Comparison of ENCODE assay signal across 1 cellular context in the genomic region with DNA sequence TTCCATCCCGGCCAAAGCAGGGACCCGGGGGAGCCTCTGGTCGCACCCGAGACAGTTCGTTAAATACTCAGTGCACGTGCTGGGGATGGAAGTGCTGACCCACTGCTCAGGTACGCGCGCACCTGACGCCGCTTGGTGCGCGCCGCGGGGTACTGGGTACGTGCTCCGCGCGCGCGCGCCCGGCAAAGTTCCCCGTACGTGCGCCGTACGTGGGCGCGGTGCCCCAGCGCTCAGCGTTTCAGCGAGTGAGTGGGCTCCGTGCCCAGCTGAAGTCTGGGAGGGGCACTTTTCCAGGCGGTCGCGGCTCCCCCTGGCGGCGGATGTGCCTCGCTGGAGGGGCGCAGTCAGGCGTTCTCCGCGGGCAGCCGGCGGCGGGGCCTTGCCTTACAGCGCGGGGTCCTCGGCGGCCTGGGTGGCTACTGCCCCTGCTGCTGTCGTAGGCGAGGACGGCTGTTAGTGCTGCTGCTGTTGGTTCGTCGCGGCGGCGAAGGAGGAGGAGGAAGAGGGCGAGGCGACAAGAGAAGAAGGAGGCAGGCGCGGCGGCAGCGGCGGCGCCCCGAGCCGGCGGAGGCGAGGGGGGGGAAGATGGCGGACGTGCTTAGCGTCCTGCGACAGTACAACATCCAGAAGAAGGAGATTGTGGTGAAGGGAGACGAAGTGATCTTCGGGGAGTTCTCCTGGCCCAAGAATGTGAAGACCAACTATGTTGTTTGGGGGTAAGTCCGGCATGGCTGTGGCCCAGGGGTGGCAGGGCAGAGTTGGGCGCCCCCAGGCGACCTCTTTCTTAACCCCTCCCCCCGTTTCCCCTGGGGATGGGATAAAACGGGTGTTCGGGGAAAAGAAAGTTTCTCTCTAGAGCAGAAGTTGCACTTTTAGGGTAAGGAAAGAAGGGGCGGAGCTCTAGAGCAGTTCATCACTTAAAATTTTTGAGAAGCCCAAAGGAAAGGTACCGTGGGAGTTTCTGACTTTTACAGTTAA.
A peak's percentile ranks its signal among the peaks of the same experiment; 100 is the strongest.
TF ChIP-seq lines count a peak whose summit lies in the region.

A gene (plus strand): TSS at position 416 of the 978 bp plus-strand sequence. CDS start 170 bp downstream, at position 586.

TF ChIP-seq in HepG2, 621 proteins besides CTCF, POLR2A, EP300 and RAD21 (continued from another document and continues in another):
- TF ChIP-seq, protein P1, sequence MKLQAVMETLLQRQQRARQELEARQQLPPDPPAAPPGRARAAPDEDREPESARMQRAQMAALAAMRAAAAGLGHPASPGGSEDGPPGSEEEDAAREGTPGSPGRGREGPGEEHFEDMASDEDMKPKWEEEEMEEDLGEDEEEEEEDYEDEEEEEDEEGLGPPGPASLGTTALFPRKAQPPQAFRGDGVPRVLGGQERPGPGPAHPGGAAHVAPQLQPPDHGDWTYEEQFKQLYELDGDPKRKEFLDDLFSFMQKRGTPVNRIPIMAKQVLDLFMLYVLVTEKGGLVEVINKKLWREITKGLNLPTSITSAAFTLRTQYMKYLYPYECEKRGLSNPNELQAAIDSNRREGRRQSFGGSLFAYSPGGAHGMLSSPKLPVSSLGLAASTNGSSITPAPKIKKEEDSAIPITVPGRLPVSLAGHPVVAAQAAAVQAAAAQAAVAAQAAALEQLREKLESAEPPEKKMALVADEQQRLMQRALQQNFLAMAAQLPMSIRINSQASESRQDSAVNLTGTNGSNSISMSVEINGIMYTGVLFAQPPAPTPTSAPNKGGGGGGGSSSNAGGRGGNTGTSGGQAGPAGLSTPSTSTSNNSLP (IDR thresholded peaks at IDR 0.05; ENCODE audit: low read depth, low read length): peak; percentile 49; the same call in 1 of the 2 replicates
- peak; percentile 88 for TF ChIP-seq ZNF205 (CRISPR knock-in tag; IDR thresholded peaks at IDR 0.05)
- TF ChIP-seq ZNF558 (CRISPR knock-in tag; IDR thresholded peaks at IDR 0.05; ENCODE audit: borderline replicate concordance): peak; percentile 76
- TF ChIP-seq, protein P2, sequence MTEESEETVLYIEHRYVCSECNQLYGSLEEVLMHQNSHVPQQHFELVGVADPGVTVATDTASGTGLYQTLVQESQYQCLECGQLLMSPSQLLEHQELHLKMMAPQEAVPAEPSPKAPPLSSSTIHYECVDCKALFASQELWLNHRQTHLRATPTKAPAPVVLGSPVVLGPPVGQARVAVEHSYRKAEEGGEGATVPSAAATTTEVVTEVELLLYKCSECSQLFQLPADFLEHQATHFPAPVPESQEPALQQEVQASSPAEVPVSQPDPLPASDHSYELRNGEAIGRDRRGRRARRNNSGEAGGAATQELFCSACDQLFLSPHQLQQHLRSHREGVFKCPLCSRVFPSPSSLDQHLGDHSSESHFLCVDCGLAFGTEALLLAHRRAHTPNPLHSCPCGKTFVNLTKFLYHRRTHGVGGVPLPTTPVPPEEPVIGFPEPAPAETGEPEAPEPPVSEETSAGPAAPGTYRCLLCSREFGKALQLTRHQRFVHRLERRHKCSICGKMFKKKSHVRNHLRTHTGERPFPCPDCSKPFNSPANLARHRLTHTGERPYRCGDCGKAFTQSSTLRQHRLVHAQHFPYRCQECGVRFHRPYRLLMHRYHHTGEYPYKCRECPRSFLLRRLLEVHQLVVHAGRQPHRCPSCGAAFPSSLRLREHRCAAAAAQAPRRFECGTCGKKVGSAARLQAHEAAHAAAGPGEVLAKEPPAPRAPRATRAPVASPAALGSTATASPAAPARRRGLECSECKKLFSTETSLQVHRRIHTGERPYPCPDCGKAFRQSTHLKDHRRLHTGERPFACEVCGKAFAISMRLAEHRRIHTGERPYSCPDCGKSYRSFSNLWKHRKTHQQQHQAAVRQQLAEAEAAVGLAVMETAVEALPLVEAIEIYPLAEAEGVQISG (CRISPR knock-in tag; IDR thresholded peaks at IDR 0.05): peak; percentile 95
- peak; percentile 43; the same call in 1 of the 2 replicates for TF ChIP-seq NFRKB (IDR thresholded peaks at IDR 0.05)
- 0 out of 2 replicates have a peak, but pooled peaks have one; percentile 27 for TF ChIP-seq NFIC (IDR thresholded peaks at IDR 0.05; ENCODE audit: low read length)
- TF ChIP-seq MED13 (CRISPR knock-in tag; IDR thresholded peaks at IDR 0.05): no peak
- TF ChIP-seq, protein P3, sequence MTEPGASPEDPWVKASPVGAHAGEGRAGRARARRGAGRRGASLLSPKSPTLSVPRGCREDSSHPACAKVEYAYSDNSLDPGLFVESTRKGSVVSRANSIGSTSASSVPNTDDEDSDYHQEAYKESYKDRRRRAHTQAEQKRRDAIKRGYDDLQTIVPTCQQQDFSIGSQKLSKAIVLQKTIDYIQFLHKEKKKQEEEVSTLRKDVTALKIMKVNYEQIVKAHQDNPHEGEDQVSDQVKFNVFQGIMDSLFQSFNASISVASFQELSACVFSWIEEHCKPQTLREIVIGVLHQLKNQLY (CRISPR knock-in tag; IDR thresholded peaks at IDR 0.05): no peak
- TF ChIP-seq FOXA1 (IDR thresholded peaks at IDR 0.05): no peak
- TF ChIP-seq FOXA1 (CRISPR knock-in tag; IDR thresholded peaks at IDR 0.05): 0 out of 2 replicates have a peak, but pooled peaks have one; percentile 23
- TF ChIP-seq ELF4 (CRISPR knock-in tag; IDR thresholded peaks at IDR 0.05; ENCODE audit: borderline replicate concordance): peak; percentile 85; the same call in 1 of the 2 replicates
- no peak for TF ChIP-seq PPARG (CRISPR knock-in tag; conservative IDR thresholded peaks at IDR 0.05)
- TF ChIP-seq, protein P4, sequence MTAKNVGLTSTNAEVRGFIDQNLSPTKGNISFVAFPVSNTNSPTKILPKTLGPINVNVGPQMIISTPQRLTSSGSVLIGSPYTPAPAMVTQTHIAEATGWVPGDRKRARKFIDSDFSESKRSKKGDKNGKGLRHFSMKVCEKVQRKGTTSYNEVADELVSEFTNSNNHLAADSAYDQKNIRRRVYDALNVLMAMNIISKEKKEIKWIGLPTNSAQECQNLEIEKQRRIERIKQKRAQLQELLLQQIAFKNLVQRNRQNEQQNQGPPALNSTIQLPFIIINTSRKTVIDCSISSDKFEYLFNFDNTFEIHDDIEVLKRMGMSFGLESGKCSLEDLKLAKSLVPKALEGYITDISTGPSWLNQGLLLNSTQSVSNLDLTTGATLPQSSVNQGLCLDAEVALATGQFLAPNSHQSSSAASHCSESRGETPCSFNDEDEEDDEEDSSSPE (CRISPR knock-in tag; IDR thresholded peaks at IDR 0.05): peak; percentile 60; the same call in 1 of the 2 replicates
- TF ChIP-seq IKZF4 (CRISPR knock-in tag; IDR thresholded peaks at IDR 0.05; ENCODE audit: borderline replicate concordance, low read depth, not compliant biosample characterization): peak; percentile 60
- TF ChIP-seq ZNF816 (CRISPR knock-in tag; IDR thresholded peaks at IDR 0.05; ENCODE audit: borderline replicate concordance): no peak
- no peak for TF ChIP-seq PCBP2 (optimal IDR thresholded peaks at IDR 0.05; ENCODE audit: low read depth, low read length, poor library complexity, severe bottlenecking)
- no peak for TF ChIP-seq ADNP (CRISPR knock-in tag; IDR thresholded peaks at IDR 0.05)
- TF ChIP-seq NCOA5 (CRISPR knock-in tag; IDR thresholded peaks at IDR 0.05): no peak
- TF ChIP-seq, protein P5, sequence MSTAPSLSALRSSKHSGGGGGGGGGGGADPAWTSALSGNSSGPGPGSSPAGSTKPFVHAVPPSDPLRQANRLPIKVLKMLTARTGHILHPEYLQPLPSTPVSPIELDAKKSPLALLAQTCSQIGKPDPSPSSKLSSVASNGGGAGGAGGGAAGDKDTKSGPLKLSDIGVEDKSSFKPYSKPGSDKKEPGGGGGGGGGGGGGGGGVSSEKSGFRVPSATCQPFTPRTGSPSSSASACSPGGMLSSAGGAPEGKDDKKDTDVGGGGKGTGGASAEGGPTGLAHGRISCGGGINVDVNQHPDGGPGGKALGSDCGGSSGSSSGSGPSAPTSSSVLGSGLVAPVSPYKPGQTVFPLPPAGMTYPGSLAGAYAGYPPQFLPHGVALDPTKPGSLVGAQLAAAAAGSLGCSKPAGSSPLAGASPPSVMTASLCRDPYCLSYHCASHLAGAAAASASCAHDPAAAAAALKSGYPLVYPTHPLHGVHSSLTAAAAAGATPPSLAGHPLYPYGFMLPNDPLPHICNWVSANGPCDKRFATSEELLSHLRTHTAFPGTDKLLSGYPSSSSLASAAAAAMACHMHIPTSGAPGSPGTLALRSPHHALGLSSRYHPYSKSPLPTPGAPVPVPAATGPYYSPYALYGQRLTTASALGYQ (CRISPR knock-in tag; IDR thresholded peaks at IDR 0.05): peak; percentile 28; the same call in 1 of the 2 replicates
- TF ChIP-seq ZNF326 (CRISPR knock-in tag; IDR thresholded peaks at IDR 0.05; ENCODE audit: borderline replicate concordance): no peak
- no peak for TF ChIP-seq PHF5A (CRISPR knock-in tag; IDR thresholded peaks at IDR 0.05; ENCODE audit: low read depth, unreplicated experiment)
- TF ChIP-seq ZNF17 (CRISPR knock-in tag; IDR thresholded peaks at IDR 0.05): no peak
- peak; percentile 94 for TF ChIP-seq ZSCAN31 (CRISPR knock-in tag; IDR thresholded peaks at IDR 0.05; ENCODE audit: low read depth)
- TF ChIP-seq, protein P6, sequence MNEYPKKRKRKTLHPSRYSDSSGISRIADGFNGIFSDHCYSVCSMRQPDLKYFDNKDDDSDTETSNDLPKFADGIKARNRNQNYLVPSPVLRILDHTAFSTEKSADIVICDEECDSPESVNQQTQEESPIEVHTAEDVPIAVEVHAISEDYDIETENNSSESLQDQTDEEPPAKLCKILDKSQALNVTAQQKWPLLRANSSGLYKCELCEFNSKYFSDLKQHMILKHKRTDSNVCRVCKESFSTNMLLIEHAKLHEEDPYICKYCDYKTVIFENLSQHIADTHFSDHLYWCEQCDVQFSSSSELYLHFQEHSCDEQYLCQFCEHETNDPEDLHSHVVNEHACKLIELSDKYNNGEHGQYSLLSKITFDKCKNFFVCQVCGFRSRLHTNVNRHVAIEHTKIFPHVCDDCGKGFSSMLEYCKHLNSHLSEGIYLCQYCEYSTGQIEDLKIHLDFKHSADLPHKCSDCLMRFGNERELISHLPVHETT (CRISPR knock-in tag; conservative IDR thresholded peaks at IDR 0.05): peak; percentile 86
- TF ChIP-seq ZNF614 (CRISPR knock-in tag; IDR thresholded peaks at IDR 0.05; ENCODE audit: borderline replicate concordance): peak; percentile 83; the same call in 1 of the 2 replicates
- TF ChIP-seq, protein P7, sequence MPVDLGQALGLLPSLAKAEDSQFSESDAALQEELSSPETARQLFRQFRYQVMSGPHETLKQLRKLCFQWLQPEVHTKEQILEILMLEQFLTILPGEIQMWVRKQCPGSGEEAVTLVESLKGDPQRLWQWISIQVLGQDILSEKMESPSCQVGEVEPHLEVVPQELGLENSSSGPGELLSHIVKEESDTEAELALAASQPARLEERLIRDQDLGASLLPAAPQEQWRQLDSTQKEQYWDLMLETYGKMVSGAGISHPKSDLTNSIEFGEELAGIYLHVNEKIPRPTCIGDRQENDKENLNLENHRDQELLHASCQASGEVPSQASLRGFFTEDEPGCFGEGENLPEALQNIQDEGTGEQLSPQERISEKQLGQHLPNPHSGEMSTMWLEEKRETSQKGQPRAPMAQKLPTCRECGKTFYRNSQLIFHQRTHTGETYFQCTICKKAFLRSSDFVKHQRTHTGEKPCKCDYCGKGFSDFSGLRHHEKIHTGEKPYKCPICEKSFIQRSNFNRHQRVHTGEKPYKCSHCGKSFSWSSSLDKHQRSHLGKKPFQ (CRISPR knock-in tag; IDR thresholded peaks at IDR 0.05; ENCODE audit: insufficient replicate concordance): peak; percentile 82
- TF ChIP-seq, protein P8, sequence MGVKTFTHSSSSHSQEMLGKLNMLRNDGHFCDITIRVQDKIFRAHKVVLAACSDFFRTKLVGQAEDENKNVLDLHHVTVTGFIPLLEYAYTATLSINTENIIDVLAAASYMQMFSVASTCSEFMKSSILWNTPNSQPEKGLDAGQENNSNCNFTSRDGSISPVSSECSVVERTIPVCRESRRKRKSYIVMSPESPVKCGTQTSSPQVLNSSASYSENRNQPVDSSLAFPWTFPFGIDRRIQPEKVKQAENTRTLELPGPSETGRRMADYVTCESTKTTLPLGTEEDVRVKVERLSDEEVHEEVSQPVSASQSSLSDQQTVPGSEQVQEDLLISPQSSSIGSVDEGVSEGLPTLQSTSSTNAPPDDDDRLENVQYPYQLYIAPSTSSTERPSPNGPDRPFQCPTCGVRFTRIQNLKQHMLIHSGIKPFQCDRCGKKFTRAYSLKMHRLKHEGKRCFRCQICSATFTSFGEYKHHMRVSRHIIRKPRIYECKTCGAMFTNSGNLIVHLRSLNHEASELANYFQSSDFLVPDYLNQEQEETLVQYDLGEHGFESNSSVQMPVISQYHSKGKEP (CRISPR knock-in tag; IDR thresholded peaks at IDR 0.05): peak; percentile 23; the same call in 1 of the 2 replicates
- TF ChIP-seq, protein P9, sequence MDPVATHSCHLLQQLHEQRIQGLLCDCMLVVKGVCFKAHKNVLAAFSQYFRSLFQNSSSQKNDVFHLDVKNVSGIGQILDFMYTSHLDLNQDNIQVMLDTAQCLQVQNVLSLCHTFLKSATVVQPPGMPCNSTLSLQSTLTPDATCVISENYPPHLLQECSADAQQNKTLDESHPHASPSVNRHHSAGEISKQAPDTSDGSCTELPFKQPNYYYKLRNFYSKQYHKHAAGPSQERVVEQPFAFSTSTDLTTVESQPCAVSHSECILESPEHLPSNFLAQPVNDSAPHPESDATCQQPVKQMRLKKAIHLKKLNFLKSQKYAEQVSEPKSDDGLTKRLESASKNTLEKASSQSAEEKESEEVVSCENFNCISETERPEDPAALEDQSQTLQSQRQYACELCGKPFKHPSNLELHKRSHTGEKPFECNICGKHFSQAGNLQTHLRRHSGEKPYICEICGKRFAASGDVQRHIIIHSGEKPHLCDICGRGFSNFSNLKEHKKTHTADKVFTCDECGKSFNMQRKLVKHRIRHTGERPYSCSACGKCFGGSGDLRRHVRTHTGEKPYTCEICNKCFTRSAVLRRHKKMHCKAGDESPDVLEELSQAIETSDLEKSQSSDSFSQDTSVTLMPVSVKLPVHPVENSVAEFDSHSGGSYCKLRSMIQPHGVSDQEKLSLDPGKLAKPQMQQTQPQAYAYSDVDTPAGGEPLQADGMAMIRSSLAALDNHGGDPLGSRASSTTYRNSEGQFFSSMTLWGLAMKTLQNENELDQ (CRISPR knock-in tag; IDR thresholded peaks at IDR 0.05; ENCODE audit: borderline replicate concordance): no peak
- TF ChIP-seq, protein P10, sequence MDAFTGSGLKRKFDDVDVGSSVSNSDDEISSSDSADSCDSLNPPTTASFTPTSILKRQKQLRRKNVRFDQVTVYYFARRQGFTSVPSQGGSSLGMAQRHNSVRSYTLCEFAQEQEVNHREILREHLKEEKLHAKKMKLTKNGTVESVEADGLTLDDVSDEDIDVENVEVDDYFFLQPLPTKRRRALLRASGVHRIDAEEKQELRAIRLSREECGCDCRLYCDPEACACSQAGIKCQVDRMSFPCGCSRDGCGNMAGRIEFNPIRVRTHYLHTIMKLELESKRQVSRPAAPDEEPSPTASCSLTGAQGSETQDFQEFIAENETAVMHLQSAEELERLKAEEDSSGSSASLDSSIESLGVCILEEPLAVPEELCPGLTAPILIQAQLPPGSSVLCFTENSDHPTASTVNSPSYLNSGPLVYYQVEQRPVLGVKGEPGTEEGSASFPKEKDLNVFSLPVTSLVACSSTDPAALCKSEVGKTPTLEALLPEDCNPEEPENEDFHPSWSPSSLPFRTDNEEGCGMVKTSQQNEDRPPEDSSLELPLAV (CRISPR knock-in tag; conservative IDR thresholded peaks at IDR 0.05; ENCODE audit: low read depth): no peak
- TF ChIP-seq ZNF30 (CRISPR knock-in tag; IDR thresholded peaks at IDR 0.05): no peak
- TF ChIP-seq HMG20B (CRISPR knock-in tag; conservative IDR thresholded peaks at IDR 0.05): peak; percentile 44; the same call in 1 of the 2 replicates
- no peak for TF ChIP-seq ZFP41 (CRISPR knock-in tag; IDR thresholded peaks at IDR 0.05; ENCODE audit: borderline replicate concordance)
- TF ChIP-seq MAFG (CRISPR knock-in tag; IDR thresholded peaks at IDR 0.05): 0 out of 2 replicates have a peak, but pooled peaks have one; percentile 28
- peak; percentile 92 for TF ChIP-seq ZNF607 (CRISPR knock-in tag; IDR thresholded peaks at IDR 0.05; ENCODE audit: borderline replicate concordance)
- TF ChIP-seq ZNF329 (CRISPR knock-in tag; IDR thresholded peaks at IDR 0.05; ENCODE audit: low read depth): peak; percentile 91
- no peak for TF ChIP-seq SIX1 (CRISPR knock-in tag; IDR thresholded peaks at IDR 0.05; ENCODE audit: borderline replicate concordance)
- peak; percentile 69; the same call in 1 of the 2 replicates for TF ChIP-seq ZNF12 (CRISPR knock-in tag; IDR thresholded peaks at IDR 0.05)
- TF ChIP-seq KAT8 (CRISPR knock-in tag; IDR thresholded peaks at IDR 0.05): peak; percentile 95
